ENCODE assay signal across 10 cellular contexts in the genomic region with DNA sequence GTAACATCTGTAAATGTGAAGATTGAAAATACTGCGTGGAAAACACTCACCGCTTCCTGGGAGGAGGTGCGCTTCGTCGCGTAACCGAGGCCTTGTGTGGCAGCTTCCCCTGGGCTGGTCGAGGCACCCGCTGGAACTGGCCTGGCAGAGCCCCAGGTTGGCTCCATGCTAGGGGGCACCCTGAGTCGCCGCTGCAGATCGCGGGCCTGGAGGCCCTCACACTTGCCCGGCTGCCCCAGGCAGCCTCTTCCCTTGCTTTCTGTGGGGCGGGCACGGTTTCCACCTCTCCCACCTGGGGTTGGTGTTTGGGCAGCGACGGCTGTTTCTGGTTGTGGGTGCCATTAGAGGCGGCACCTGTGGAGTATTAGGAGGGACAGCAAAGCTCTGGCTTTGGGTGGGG. TPM values are rescaled to one million over a fixed set of nuclear protein-coding genes. Genes with fewer than 3 reads are reported as not detected.
DNase-seq lines count a peak whose midpoint lies in the region; ATAC-seq and TF ChIP-seq lines count a peak whose summit lies in the region.
"Had no signal": no experiment of that assay in that cellular context is flagged by ENCODE, and none has a peak within 500 bp of the region (broad histone marks: within the 10 kb centered on the region; RNA-seq: fewer than 3 reads in every experiment).

No MANE protein-coding gene starts in this region.

- H3K27me3 Mint-ChIP-seq in dendritic cell treated with granulocyte-macrophage colony-stimulating factor and Interleukin-4, amounts not matched to agents 40 ng/mL and 50 ng/mL, for 4 days, result peaks cover 5% of the 10 kb centered on the region

- TF ChIP-seq CTCF in cardiac muscle cell (IDR thresholded peaks at IDR 0.05; ENCODE audit: low read depth, low read length), result no peak
- no peak for TF ChIP-seq CTCF in upper lobe of left lung (IDR thresholded peaks at IDR 0.05)

- H3K36me3 ChIP-seq in cardiac muscle cell, result no peaks in the 10 kb centered on the region
- H3K36me3 ChIP-seq in muscle layer of duodenum (ENCODE audit: control insufficient read depth in 1 of 2, insufficient read depth in 2 of 2, low read length in 2 of 2), result peaks cover 9 to 32% of the 10 kb centered on the region in 2 donors
- H3K36me3 ChIP-seq in upper lobe of left lung, result peaks cover 0 to 30% (median 15%) of the 10 kb centered on the region in 4 donors

- H3K27ac ChIP-seq in cardiac muscle cell, result no peak overlapping the region
- no peak overlapping the region for H3K27ac ChIP-seq in muscle layer of duodenum (ENCODE audit: low read length)
- H3K27ac ChIP-seq in upper lobe of left lung, result peak overlapping the region in 3 of 4 donors; percentile 67 to 87 (median 76)

- intact Hi-C loops in Right ventricle myocardium inferior (cut with DNase I), result loop anchor here (2.0 to 10.0 kb wide), 2 partner anchors 38 to 116 kb away; a partner anchor contains a TSS
- intact Hi-C loops in dendritic cell treated with granulocyte-macrophage colony-stimulating factor and Interleukin-4, amounts not matched to agents 40 ng/mL and 50 ng/mL, for 4 days (cut with micrococcal nuclease), result no loop called here

- H3K4me3 Mint-ChIP-seq in dendritic cell treated with granulocyte-macrophage colony-stimulating factor and Interleukin-4, amounts not matched to agents 40 ng/mL and 50 ng/mL, for 4 days, result peak overlapping the region; percentile 78

- H3K36me3 Mint-ChIP-seq in dendritic cell treated with granulocyte-macrophage colony-stimulating factor and Interleukin-4, amounts not matched to agents 40 ng/mL and 50 ng/mL, for 4 days (ENCODE audit: low read depth), result peaks cover 58% of the 10 kb centered on the region

- H3K4me1 ChIP-seq in cardiac muscle cell (ENCODE audit: low read depth), result no peaks in the 10 kb centered on the region
- peaks cover 0 to 16% of the 10 kb centered on the region in 2 donors for H3K4me1 ChIP-seq in muscle layer of duodenum (ENCODE audit: control insufficient read depth in 1 of 2, insufficient read depth in 2 of 2, low read length in 2 of 2)
- peaks cover 9 to 20% (median 13%) of the 10 kb centered on the region in 4 donors for H3K4me1 ChIP-seq in upper lobe of left lung

- H3K4me3 ChIP-seq in cardiac muscle cell (peak overlapping the region; percentile 42), muscle layer of duodenum (ENCODE audit: low read depth in 1 of 2, low read length in 2 of 2) (peak overlapping the region; percentile 78 to 84), upper lobe of left lung (peak overlapping the region; percentile 68 to 84 (median 76))

- H3K27me3 ChIP-seq in cardiac muscle cell, result no peaks in the 10 kb centered on the region
- no peaks in the 10 kb centered on the region for H3K27me3 ChIP-seq in muscle layer of duodenum (ENCODE audit: low read depth, low read length)
- no peaks in the 10 kb centered on the region for H3K27me3 ChIP-seq in upper lobe of left lung

- no peak for TF ChIP-seq EP300 in upper lobe of left lung (IDR thresholded peaks at IDR 0.05)

- H3K9me3 Mint-ChIP-seq in dendritic cell treated with granulocyte-macrophage colony-stimulating factor and Interleukin-4, amounts not matched to agents 40 ng/mL and 50 ng/mL, for 4 days, result peaks cover 72% of the 10 kb centered on the region

- DNase-seq in cardiac muscle cell (ENCODE audit: low read depth in 1 of 2, low spot score in 1 of 2), result no peak
- no peak for DNase-seq in Right ventricle myocardium inferior (ENCODE audit: missing footprints)
- peak in 1 of 2 donors; percentile 69 for DNase-seq in upper lobe of left lung
- no peak for DNase-seq in NCI-H748 (lab: John Stamatoyannopoulos, UW; ENCODE audit: unreplicated experiment)
- no peak for DNase-seq in HT-29 (ENCODE audit: low spot score)
- no peak for DNase-seq in NCI-H748 treated with DMSO at 0.1 percent for 48 hours (lab: John Stamatoyannopoulos, UW)
- DNase-seq: activated CD8-positive, alpha-beta memory T cell treated with anti-CD3 and anti-CD28 coated beads, Interleukin-2, amount 50 U/mL, for 4 hours; NCI-H2029 had no signal

- ATAC-seq in Right ventricle myocardium inferior (no peak), upper lobe of left lung (ENCODE audit: low FRiP score in 2 of 2) (peak in 1 of 2 donors; percentile 3)

- H3K27ac Mint-ChIP-seq in dendritic cell treated with granulocyte-macrophage colony-stimulating factor and Interleukin-4, amounts not matched to agents 40 ng/mL and 50 ng/mL, for 4 days, result no peak overlapping the region

- TF ChIP-seq POLR2A in upper lobe of left lung (IDR thresholded peaks at IDR 0.05), result no peak

- peaks cover 4% of the 10 kb centered on the region for H3K4me1 Mint-ChIP-seq in dendritic cell treated with granulocyte-macrophage colony-stimulating factor and Interleukin-4, amounts not matched to agents 40 ng/mL and 50 ng/mL, for 4 days (ENCODE audit: low read depth)

- WGBS in upper lobe of left lung, 2 donors, result 83 to 86% methylated on average over 14 to 19 of the region's 19 CpGs

- no peaks in the 10 kb centered on the region for H3K9me3 ChIP-seq in cardiac muscle cell (ENCODE audit: low read depth)
- peaks cover 5 to 6% of the 10 kb centered on the region in 2 donors for H3K9me3 ChIP-seq in muscle layer of duodenum (ENCODE audit: control insufficient read depth in 1 of 2, low read length in 2 of 2)
- peaks cover 6 to 12% (median 9%) of the 10 kb centered on the region in 4 donors for H3K9me3 ChIP-seq in upper lobe of left lung

RNA-seq across cellular contexts. Expression of a gene that starts 0.9 kb away (rescaled TPM):
- total RNA-seq in cardiac muscle cell, result 1.4 and 3.4 TPM in 2 replicates
- polyA plus RNA-seq in cardiac muscle cell, result 0.28 and 1.9 TPM in 2 replicates
- 4.7 TPM for total RNA-seq in Right ventricle myocardium inferior
- total RNA-seq in upper lobe of left lung, result 1 to 10 TPM; 2.6 to 6.8 (median 4.1) TPM
- total RNA-seq in HT-29 (2014; rRNA removed; shearing (Covaris generic)), result not detected in 2 replicates

RNA-seq across cellular contexts. Expression of a gene that starts 37.4 kb away (rescaled TPM):
- total RNA-seq in cardiac muscle cell, result 9.4 and 12.0 TPM in 2 replicates
- polyA plus RNA-seq in cardiac muscle cell, result 5.4 and 7.7 TPM in 2 replicates
- total RNA-seq in Right ventricle myocardium inferior, result 3.5 TPM
- total RNA-seq in upper lobe of left lung, result 1 to 10 TPM; 2.4 to 5.3 (median 4.0) TPM
- not detected in 2 replicates for total RNA-seq in HT-29 (2014; rRNA removed; shearing (Covaris generic))

Comparison
In these comparisons a context has a peak if more than half of its experiments do, and no peak if none do; other contexts are left out.
1. H3K27ac ChIP-seq: peak in upper lobe of left lung (3 of 4); none in cardiac muscle cell (single experiment) and muscle layer of duodenum (single experiment).
2. Peak in every context shown above with its lines, with median percentiles within 50 percentile points of each other: H3K4me3 ChIP-seq.